ENCODE assay signal across 11 cellular contexts in the genomic region with DNA sequence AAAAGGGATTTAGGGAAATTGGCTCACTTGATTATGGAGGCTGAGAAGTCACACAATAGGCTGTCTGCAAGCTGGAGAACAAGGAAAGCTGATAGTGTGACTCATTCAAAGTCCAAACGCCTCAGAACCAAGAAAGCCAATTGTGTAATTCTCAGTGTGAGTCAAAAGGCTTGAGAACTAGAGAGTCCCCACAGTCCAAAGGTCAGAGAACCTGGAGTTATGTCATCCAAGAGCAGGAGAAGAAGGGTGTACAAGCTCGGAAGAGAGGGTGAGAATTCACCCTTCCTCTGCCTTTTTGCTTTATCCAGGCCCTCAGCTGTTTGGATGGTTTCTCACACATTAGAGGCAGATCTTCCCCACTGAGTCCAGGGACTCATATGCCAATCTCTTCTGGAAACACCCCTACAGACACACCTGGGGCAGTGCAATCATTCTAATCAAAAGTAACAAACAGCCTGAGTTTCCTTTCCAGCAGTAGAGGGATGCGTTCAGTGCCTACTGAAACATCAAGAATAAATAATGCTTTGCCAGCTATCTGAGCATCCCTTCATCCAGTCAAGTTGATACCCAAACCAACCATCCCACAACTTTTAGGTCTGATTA.
DNase-seq lines count a peak whose midpoint lies in the region; ATAC-seq and TF ChIP-seq lines count a peak whose summit lies in the region.
"Had no signal": no experiment of that assay in that cellular context is flagged by ENCODE, and none has a peak within 500 bp of the region (broad histone marks: within the 10 kb centered on the region; RNA-seq: fewer than 3 reads in every experiment).

No MANE protein-coding gene starts in this region.

- DNase-seq in Caki2 (ENCODE audit: low read depth), result peak; percentile 23
- peak; percentile 29 for DNase-seq in HuH-7.5 (ENCODE audit: low spot score)
- DNase-seq in astrocyte of the spinal cord (ENCODE audit: low read depth, low spot score), result peak; percentile 66
- DNase-seq in left lung, result no peak
- no peak for DNase-seq in activated CD8-positive, alpha-beta memory T cell treated with anti-CD3 and anti-CD28 coated beads, Interleukin-2, amount 50 U/mL, for 48 hours
- DNase-seq: activated CD8-positive, alpha-beta memory T cell treated with anti-CD3 and anti-CD28 coated beads, Interleukin-2, amount 10 ng/mL, durations not matched to agents 7 days and 5 days; dermis blood vessel endothelial cell had no signal

- in situ Hi-C loops in Caki2 (cut with HindIII; ENCODE audit: low pct_unique_long_range_greater_than_20kb, low sequenced_read_pairs) (no loop called here), astrocyte of the spinal cord (cut with HindIII; ENCODE audit: low sequenced_read_pairs) (no loop called here)

- H3K4me3 ChIP-seq in astrocyte of the spinal cord (ENCODE audit: low read depth, low read length) (no peak overlapping the region), left lung (no peak overlapping the region)
- H3K4me3 ChIP-seq: vagina had no signal

- no peaks in the 10 kb centered on the region for H3K9me3 ChIP-seq in left lung
- H3K9me3 ChIP-seq: vagina had no signal

- H3K4me1 ChIP-seq in left lung, result no peaks in the 10 kb centered on the region
- H3K4me1 ChIP-seq: vagina had no signal

- TF ChIP-seq CTCF in astrocyte of the spinal cord (IDR thresholded peaks at IDR 0.05; ENCODE audit: low read depth, low read length) (no peak), left lung (IDR thresholded peaks at IDR 0.05) (no peak)

- intact Hi-C loops in left lung (cut with DNase I), result no loop called here

- no peaks in the 10 kb centered on the region for H3K36me3 ChIP-seq in left lung
- H3K36me3 ChIP-seq: vagina had no signal

- peak; percentile 71 for ATAC-seq in left lung
- ATAC-seq in HG03571 (IDR thresholded peaks at IDR 0.05; ENCODE audit: unreplicated experiment), result no peak
- no peak for ATAC-seq in HG03521 (IDR thresholded peaks at IDR 0.05; ENCODE audit: unreplicated experiment)
- no peak for ATAC-seq in HG02870 (IDR thresholded peaks at IDR 0.05; ENCODE audit: unreplicated experiment)
- ATAC-seq: activated CD8-positive, alpha-beta memory T cell treated with anti-CD3 and anti-CD28 coated beads, Interleukin-2, amount 10 ng/mL, durations not matched to agents 7 days and 5 days had no signal

- H3K27me3 ChIP-seq in left lung, result no peaks in the 10 kb centered on the region
- H3K27me3 ChIP-seq: vagina had no signal

- no peak overlapping the region for H3K27ac ChIP-seq in left lung
- H3K27ac ChIP-seq: vagina had no signal

Comparison
In these comparisons a context has a peak if more than half of its experiments do, and no peak if none do; other contexts are left out.
1. DNase-seq: peak in Caki2 (single experiment), HuH-7.5 (single experiment) and astrocyte of the spinal cord (single experiment); none in left lung (0 of 2) and activated CD8-positive, alpha-beta memory T cell treated with anti-CD3 and anti-CD28 coated beads, Interleukin-2, amount 50 U/mL, for 48 hours (single experiment).